Comparison of ENCODE assay signal across 21 cellular contexts in genomic region chr3:151347432-151347831, GRCh38. TPM values are rescaled to one million over a fixed set of nuclear protein-coding genes. Genes with fewer than 3 reads are reported as not detected.
DNase-seq lines count a peak whose midpoint lies in the region; ATAC-seq and TF ChIP-seq lines count a peak whose summit lies in the region.
"Had no signal": no experiment of that assay in that cellular context is flagged by ENCODE, and none has a peak within 500 bp of the region (broad histone marks: within the 10 kb centered on the region; RNA-seq: fewer than 3 reads in every experiment).

No MANE protein-coding gene starts in this region.

- peaks cover 38% of the 10 kb centered on the region for H3K4me1 ChIP-seq in GM23338 (ENCODE audit: insufficient read depth)
- no peaks in the 10 kb centered on the region for H3K4me1 ChIP-seq in mammary epithelial cell (ENCODE audit: insufficient read depth, low read length)

- H3F3A ChIP-seq in GM23338 (replicated peaks; ENCODE audit: low read depth): no peaks in the 10 kb centered on the region

- H3K4me3 ChIP-seq in GM23338 (no peak overlapping the region), mammary epithelial cell (replicated peaks in 1 of 3; ENCODE audit: insufficient read depth in 1 of 3, low read depth in 2 of 3, low read length in 3 of 3) (no peak overlapping the region)
- H3K4me3 ChIP-seq: BLaER1, SK-N-MC had no signal

- H3K9me3 Mint-ChIP-seq in GM23338: no peaks in the 10 kb centered on the region
- H3K9me3 Mint-ChIP-seq: activated naive CD4-positive, alpha-beta T cell treated with anti-CD3 and anti-CD28 coated beads, Interleukin-2, amount 50 U/mL, for 24 hours; naive B cell had no signal

- H3K27ac ChIP-seq in GM23338 (ENCODE audit: low read depth) (no peak overlapping the region), mammary epithelial cell (ENCODE audit: insufficient read depth, low read depth, low read length) (no peak overlapping the region)
- H3K27ac ChIP-seq: BLaER1, SK-N-MC had no signal

- H3K9ac ChIP-seq in mammary epithelial cell (ENCODE audit: insufficient read depth, low read length): no peak overlapping the region
- H3K9ac ChIP-seq: BLaER1 had no signal

- in situ Hi-C loops in mammary epithelial cell (cut with MboI; ENCODE audit: low sequenced_read_pairs in 2 of 2): no loop called here

- CTCF ChIA-PET in mammary epithelial cell (lab: Charles Lee; ENCODE audit: low non-redundant PET): no interaction called here

- H3K9me3 ChIP-seq in mammary epithelial cell (replicated peaks; ENCODE audit: insufficient read depth, low read length): no peaks in the 10 kb centered on the region
- H3K9me3 ChIP-seq: BLaER1 had no signal

- H3K27me3 Mint-ChIP-seq in GM23338 (ENCODE audit: insufficient read depth, low read depth, poor library complexity): peaks cover 4% of the 10 kb centered on the region
- H3K27me3 Mint-ChIP-seq: naive B cell had no signal

- WGBS in mammary epithelial cell (ENCODE audit: low coverage, missing lambda C conversion rate): 93% methylated on average over 6 of the region's 6 CpGs

- peaks cover 51% of the 10 kb centered on the region for H3K4me1 Mint-ChIP-seq in GM23338

- BruUV-seq in mammary epithelial cell (replicated peaks; lab: Mats Ljungman, UMichigan): no TSS peak

- DNase-seq in GM23338 (ENCODE audit: low spot score): peak; percentile 13
- DNase-seq in SIG-M5 (lab: John Stamatoyannopoulos, UW): peak; percentile 96
- DNase-seq in left cardiac atrium: no peak
- no peak for DNase-seq in sciatic nerve (ENCODE audit: low spot score)
- DNase-seq in mammary epithelial cell: no peak
- DNase-seq in NCI-H524 treated with DMSO at 0.1 percent for 48 hours (lab: John Stamatoyannopoulos, UW): no peak
- DNase-seq in putamen (ENCODE audit: low spot score): no peak
- DNase-seq: foreskin melanocyte; GOT3; islet precursor cell; naive B cell; NCI-H2029; retina; stimulated activated CD4-positive, alpha-beta T cell treated with anti-CD3 and anti-CD28 coated beads, Interleukin-4, amount 100 ng/mL, for 1 hour had no signal

- H3K27ac Mint-ChIP-seq in GM23338: peak overlapping the region; percentile 38; the same call in 1 of the 2 replicates
- H3K27ac Mint-ChIP-seq: activated naive CD4-positive, alpha-beta T cell treated with anti-CD3 and anti-CD28 coated beads, Interleukin-2, amount 50 U/mL, for 24 hours; naive B cell had no signal

- no peaks in the 10 kb centered on the region for H3K36me3 Mint-ChIP-seq in GM23338 (ENCODE audit: low read depth)
- H3K36me3 Mint-ChIP-seq: activated naive CD4-positive, alpha-beta T cell treated with anti-CD3 and anti-CD28 coated beads, Interleukin-2, amount 50 U/mL, for 24 hours; naive B cell had no signal

- H3K36me3 ChIP-seq in GM23338 (ENCODE audit: insufficient read depth) (no peaks in the 10 kb centered on the region), mammary epithelial cell (ENCODE audit: insufficient read depth, low read length) (no peaks in the 10 kb centered on the region)
- H3K36me3 ChIP-seq: BLaER1 had no signal

- H2AFZ ChIP-seq in GM23338: no peak overlapping the region
- H2AFZ ChIP-seq in mammary epithelial cell (ENCODE audit: low read depth, low read length): no peak overlapping the region

- dilution Hi-C loops in mammary epithelial cell (cut with HindIII; ENCODE audit: low sequenced_read_pairs): no loop called here

- no peaks in the 10 kb centered on the region for H3K9me2 ChIP-seq in GM23338 (ENCODE audit: insufficient read depth)

- H3K27me3 ChIP-seq in GM23338 (ENCODE audit: insufficient read depth) (no peaks in the 10 kb centered on the region), mammary epithelial cell (ENCODE audit: insufficient read depth, low read length) (peaks cover 4% of the 10 kb centered on the region)
- H3K27me3 ChIP-seq: BLaER1 had no signal

- H3K4me3 Mint-ChIP-seq in GM23338: no peak overlapping the region
- H3K4me3 Mint-ChIP-seq: activated naive CD4-positive, alpha-beta T cell treated with anti-CD3 and anti-CD28 coated beads, Interleukin-2, amount 50 U/mL, for 24 hours had no signal

- H3K79me2 ChIP-seq in GM23338 (replicated peaks; ENCODE audit: insufficient read depth) (no peaks in the 10 kb centered on the region), mammary epithelial cell (ENCODE audit: insufficient read depth, low read length) (no peaks in the 10 kb centered on the region)

- TF ChIP-seq CTCF in GM23338 (conservative IDR thresholded peaks at IDR 0.05; ENCODE audit: low read depth in 2 of 2) (no peak), mammary epithelial cell (conservative IDR thresholded peaks at IDR 0.05 in 1 of 2, IDR thresholded peaks at IDR 0.05 in 1 of 2; ENCODE audit: extremely low read depth in 1 of 2, insufficient read depth in 1 of 2, low read depth in 1 of 2, low read length in 2 of 2) (no peak)

- H4K20me1 ChIP-seq in GM23338 (replicated peaks; ENCODE audit: insufficient read depth): no peaks in the 10 kb centered on the region
- no peaks in the 10 kb centered on the region for H4K20me1 ChIP-seq in mammary epithelial cell (ENCODE audit: insufficient read depth, low read length)
- H4K20me1 ChIP-seq: BLaER1 had no signal

- H3K4me2 ChIP-seq in GM23338: no peak overlapping the region
- no peak overlapping the region for H3K4me2 ChIP-seq in mammary epithelial cell (ENCODE audit: insufficient read depth, low read depth, low read length)
- H3K4me2 ChIP-seq: BLaER1 had no signal

- intact Hi-C loops in left cardiac atrium (cut with DNase I): no loop called here
- intact Hi-C loops in sciatic nerve (cut with DNase I): no loop called here
- intact Hi-C loops in mammary epithelial cell (cut with micrococcal nuclease): no loop called here

- ATAC-seq in GM23338: peak; percentile 40; the same call in 2 of the 3 replicates
- ATAC-seq in left cardiac atrium: peak; percentile 27 to 73
- peak; percentile 66 for ATAC-seq in sciatic nerve
- ATAC-seq in GM21381 (IDR thresholded peaks at IDR 0.05; ENCODE audit: unreplicated experiment): no peak
- ATAC-seq: activated CD4-positive, CD25-positive, alpha-beta regulatory T cell treated with anti-CD3 and anti-CD28 coated beads, Interleukin-2, amount 50 U/mL, for 24 hours had no signal

TF ChIP-seq in GM23338, 12 proteins besides CTCF, POLR2A, EP300 and RAD21:
- TF ChIP-seq EZH2phosphoT487 (IDR thresholded peaks at IDR 0.05; ENCODE audit: unreplicated experiment) (no peak), POLR2AphosphoS5 (IDR thresholded peaks at IDR 0.05; ENCODE audit: low read depth) (no peak)
TF ChIP-seq in GM23338: peak in this region for 0.

RNA-seq across cellular contexts. Expression of gene P2RY13, which starts 18.1 kb away (rescaled TPM):
- total RNA-seq in GM23338 (2014; rRNA removed; shearing (Covaris generic)): not detected in 2 replicates
- polyA plus RNA-seq in GM23338 (2016; fragmentation: Nextera tagmentation; extraction: Ambion mirVana) (0.38 and 0.68 TPM in 2 replicates), mammary epithelial cell (not detected)
- total RNA-seq in left cardiac atrium (1 to 10 TPM; 1.0 to 2.5 TPM), sciatic nerve (3.7 TPM), mammary epithelial cell (not detected)
- not detected for polyA minus RNA-seq in mammary epithelial cell
- total RNA-seq: Daoy, LHCN-M2 had no signal

RNA-seq across cellular contexts. Expression of gene GPR87, which starts 30.8 kb away (rescaled TPM):
- total RNA-seq in GM23338 (2014; rRNA removed; shearing (Covaris generic)): not detected in 2 replicates
- polyA plus RNA-seq in GM23338 (2016; fragmentation: Nextera tagmentation; extraction: Ambion mirVana): 0.21 TPM in 1 of 2 replicates, not detected in the other
- total RNA-seq in left cardiac atrium: not detected
- total RNA-seq in sciatic nerve: not detected
- 10 to 100 TPM; 66.1 to 78.7 TPM for total RNA-seq in mammary epithelial cell
- 88.9 TPM for polyA plus RNA-seq in mammary epithelial cell
- polyA minus RNA-seq in mammary epithelial cell: 41.7 TPM
- total RNA-seq: LHCN-M2 had no signal

RNA-seq across cellular contexts. Expression of gene P2RY12, which starts 37.1 kb away (rescaled TPM):
- total RNA-seq in GM23338 (2014; rRNA removed; shearing (Covaris generic)): not detected in 2 replicates
- polyA plus RNA-seq in GM23338 (2016; fragmentation: Nextera tagmentation; extraction: Ambion mirVana): 0.40 and 1.1 TPM in 2 replicates
- total RNA-seq in left cardiac atrium: 1 to 10 TPM; 1.4 to 2.7 TPM
- total RNA-seq in sciatic nerve: 27.1 TPM
- total RNA-seq in mammary epithelial cell: not detected
- not detected for polyA plus RNA-seq in mammary epithelial cell
- not detected for polyA minus RNA-seq in mammary epithelial cell
- total RNA-seq: Daoy, LHCN-M2 had no signal

Comparison
In these comparisons a context has a peak if more than half of its experiments do, and no peak if none do; other contexts are left out.
1. DNase-seq: peak in GM23338 (single experiment) and SIG-M5 (single experiment); none in left cardiac atrium (single experiment), sciatic nerve (single experiment), mammary epithelial cell (single experiment), NCI-H524 treated with DMSO at 0.1 percent for 48 hours (single experiment) and putamen (single experiment).
2. RNA of gene GPR87, which starts 30.8 kb away (total RNA-seq): 66.1 to 78.7 TPM in mammary epithelial cell; not detected in GM23338, not detected in left cardiac atrium and not detected in sciatic nerve (single experiment); every median in the first group is over 10 times any median in the second.